Comparison of ENCODE assay signal across 21 cellular contexts in the genomic region with DNA sequence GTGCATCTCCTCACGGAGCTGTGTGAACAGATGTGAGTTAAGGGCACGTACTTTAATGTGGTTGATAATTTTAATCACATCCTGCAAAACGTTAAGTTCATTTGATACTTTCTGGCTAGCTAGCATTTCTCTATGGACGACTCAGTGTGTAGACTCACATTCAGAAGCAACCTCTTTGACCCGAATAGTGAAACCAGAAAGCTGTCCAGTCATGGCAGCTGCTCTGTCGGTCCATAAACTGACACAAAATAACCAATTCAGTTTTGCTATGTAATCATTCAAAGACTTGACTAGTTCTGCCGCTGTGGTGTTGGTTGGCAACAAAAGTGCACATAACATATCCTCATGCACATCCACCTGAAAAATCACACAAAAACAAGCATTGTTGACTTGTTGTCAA. TPM values are rescaled to one million over a fixed set of nuclear protein-coding genes. Genes with fewer than 3 reads are reported as not detected.
A peak's percentile ranks its signal among the peaks of the same experiment; 100 is the strongest.
DNase-seq lines count a peak whose midpoint lies in the region; ATAC-seq and TF ChIP-seq lines count a peak whose summit lies in the region.
"Had no signal": no experiment of that assay in that cellular context is flagged by ENCODE, and none has a peak within 500 bp of the region (broad histone marks: within the 10 kb centered on the region; RNA-seq: fewer than 3 reads in every experiment).

No MANE protein-coding gene starts in this region.

- DNase-seq in activated CD4-positive, alpha-beta memory T cell treated with anti-CD3 and anti-CD28 coated beads for 36 hours: no peak
- no peak for DNase-seq in activated CD4-positive, alpha-beta memory T cell treated with anti-CD3 and anti-CD28 coated beads, Interleukin-2, amount 10 ng/mL, durations not matched to agents 7 days and 5 days
- DNase-seq in MM.1S: peak; percentile 62
- peak; percentile 1 for DNase-seq in myocyte (ENCODE audit: low read depth)
- DNase-seq in foreskin fibroblast: no peak
- DNase-seq: 8988T; ACHN; AML-193; BE2C; CD4-positive, alpha-beta T cell; CD8-positive, alpha-beta memory T cell; DMS 273 treated with DMSO at 0.1 percent for 48 hours; DND-41; GOT3; HFFc6 had no signal

- peak overlapping the region; percentile 31; the same call in 1 of the 2 replicates for H3K4me2 ChIP-seq in MM.1S (ENCODE audit: low read depth, low read length)
- H3K4me2 ChIP-seq: A549; BLaER1 treated with 17β-estradiol and CSF1 and Interleukin-3, amounts not matched to agents 10 nM and 100 nM had no signal

- H3K27me3 Mint-ChIP-seq in activated CD4-positive, alpha-beta memory T cell treated with anti-CD3 and anti-CD28 coated beads for 36 hours: no peaks in the 10 kb centered on the region
- H3K27me3 Mint-ChIP-seq in activated CD4-positive, alpha-beta memory T cell treated with anti-CD3 and anti-CD28 coated beads, Interleukin-2, amount 10 ng/mL, durations not matched to agents 7 days and 5 days: peaks cover 1% of the 10 kb centered on the region
- H3K27me3 Mint-ChIP-seq: CD4-positive, alpha-beta T cell; CD8-positive, alpha-beta memory T cell had no signal

- POLR2A ChIA-PET in activated CD4-positive, alpha-beta memory T cell treated with anti-CD3 and anti-CD28 coated beads for 36 hours (lab: Charles Lee): interaction anchor here (1.1 kb wide), 1 partner anchor 70 kb away, joined by 3 read pairs; a partner anchor contains a TSS
- POLR2A ChIA-PET in activated CD4-positive, alpha-beta memory T cell treated with anti-CD3 and anti-CD28 coated beads, Interleukin-2, amount 10 ng/mL, durations not matched to agents 7 days and 5 days (lab: Charles Lee): interaction anchor here (1.5 kb wide), 1 partner anchor 161 kb away, joined by 3 read pairs; a partner anchor contains a TSS

- H3K9me3 ChIP-seq in MM.1S (replicated peaks; ENCODE audit: insufficient read depth, low read length): no peaks in the 10 kb centered on the region
- H3K9me3 ChIP-seq: A549; BE2C; BLaER1 treated with 17β-estradiol and CSF1 and Interleukin-3, amounts not matched to agents 10 nM and 100 nM; HAP-1 had no signal

- H3K27ac ChIP-seq in MM.1S (ENCODE audit: low read length): no peak overlapping the region
- H3K27ac ChIP-seq: A549; BLaER1 treated with 17β-estradiol and CSF1 and Interleukin-3, amounts not matched to agents 10 nM and 100 nM had no signal

- no peaks in the 10 kb centered on the region for H3K9me3 Mint-ChIP-seq in activated CD4-positive, alpha-beta memory T cell treated with anti-CD3 and anti-CD28 coated beads for 36 hours
- H3K9me3 Mint-ChIP-seq in activated CD4-positive, alpha-beta memory T cell treated with anti-CD3 and anti-CD28 coated beads, Interleukin-2, amount 10 ng/mL, durations not matched to agents 7 days and 5 days: no peaks in the 10 kb centered on the region
- H3K9me3 Mint-ChIP-seq: CD8-positive, alpha-beta memory T cell; HFFc6 had no signal

- no peak overlapping the region for H3K9ac ChIP-seq in MM.1S (ENCODE audit: low read length)
- H3K9ac ChIP-seq: BLaER1 treated with 17β-estradiol and CSF1 and Interleukin-3, amounts not matched to agents 10 nM and 100 nM had no signal

- peaks cover 13% of the 10 kb centered on the region for H3K79me2 ChIP-seq in MM.1S (ENCODE audit: low read length)

- no peaks in the 10 kb centered on the region for H4K20me1 ChIP-seq in MM.1S (ENCODE audit: insufficient read depth, low read length)

- TF ChIP-seq CTCF in MM.1S (IDR thresholded peaks at IDR 0.05; ENCODE audit: low read length): no peak
- no peak for TF ChIP-seq CTCF in foreskin fibroblast (IDR thresholded peaks at IDR 0.05; ENCODE audit: low read depth, low read length)

- H3K27me3 ChIP-seq in MM.1S (replicated peaks; ENCODE audit: insufficient read depth, low read length): no peaks in the 10 kb centered on the region
- H3K27me3 ChIP-seq: BE2C; BLaER1 treated with 17β-estradiol and CSF1 and Interleukin-3, amounts not matched to agents 10 nM and 100 nM had no signal

- H3K27ac Mint-ChIP-seq in activated CD4-positive, alpha-beta memory T cell treated with anti-CD3 and anti-CD28 coated beads for 36 hours: peak overlapping the region; percentile 8
- H3K27ac Mint-ChIP-seq in activated CD4-positive, alpha-beta memory T cell treated with anti-CD3 and anti-CD28 coated beads, Interleukin-2, amount 10 ng/mL, durations not matched to agents 7 days and 5 days: no peak overlapping the region
- H3K27ac Mint-ChIP-seq: CD14-positive monocyte; CD4-positive, alpha-beta T cell; HFFc6 had no signal

- H2AFZ ChIP-seq in MM.1S (ENCODE audit: low read length): peak overlapping the region; percentile 30

- H3K36me3 ChIP-seq in MM.1S (replicated peaks; ENCODE audit: insufficient read depth, low read length): no peaks in the 10 kb centered on the region
- H3K36me3 ChIP-seq: BE2C, HAP-1 had no signal

- ATAC-seq in GM19455 (IDR thresholded peaks at IDR 0.05; ENCODE audit: unreplicated experiment): no peak
- ATAC-seq: A549, GM12878 had no signal

- intact Hi-C loops in activated CD4-positive, alpha-beta memory T cell treated with anti-CD3 and anti-CD28 coated beads for 36 hours (cut with micrococcal nuclease): loop anchor here (5.0 to 10.0 kb wide), 6 partner anchors 82 to 1476 kb away; a partner anchor contains a TSS

- H3K4me1 Mint-ChIP-seq in activated CD4-positive, alpha-beta memory T cell treated with anti-CD3 and anti-CD28 coated beads for 36 hours (ENCODE audit: low read depth): peaks cover 22% of the 10 kb centered on the region
- peaks cover 29% of the 10 kb centered on the region for H3K4me1 Mint-ChIP-seq in activated CD4-positive, alpha-beta memory T cell treated with anti-CD3 and anti-CD28 coated beads, Interleukin-2, amount 10 ng/mL, durations not matched to agents 7 days and 5 days

- H3K9me2 ChIP-seq in MM.1S (replicated peaks; ENCODE audit: insufficient read depth, low read length): no peaks in the 10 kb centered on the region

- H3K4me3 Mint-ChIP-seq in activated CD4-positive, alpha-beta memory T cell treated with anti-CD3 and anti-CD28 coated beads for 36 hours: no peak overlapping the region
- no peak overlapping the region for H3K4me3 Mint-ChIP-seq in activated CD4-positive, alpha-beta memory T cell treated with anti-CD3 and anti-CD28 coated beads, Interleukin-2, amount 10 ng/mL, durations not matched to agents 7 days and 5 days
- H3K4me3 Mint-ChIP-seq: CD14-positive monocyte; CD4-positive, alpha-beta T cell; HFFc6 had no signal

- peak overlapping the region; percentile 20 for H3K4me3 ChIP-seq in MM.1S (ENCODE audit: low read length)
- H3K4me3 ChIP-seq in foreskin fibroblast (ENCODE audit: low read depth in 1 of 2, low read length in 2 of 2): no peak overlapping the region
- H3K4me3 ChIP-seq: A549; BLaER1 treated with 17β-estradiol and CSF1 and Interleukin-3, amounts not matched to agents 10 nM and 100 nM; GM12878; HAP-1 had no signal

- no peaks in the 10 kb centered on the region for H3F3A ChIP-seq in MM.1S (ENCODE audit: insufficient read depth, low read length)

- peaks cover 8% of the 10 kb centered on the region; the same call in 1 of the 2 replicates for H3K4me1 ChIP-seq in MM.1S (ENCODE audit: low read length)
- H3K4me1 ChIP-seq: BE2C, HAP-1 had no signal

- no peaks in the 10 kb centered on the region for H3K36me3 Mint-ChIP-seq in activated CD4-positive, alpha-beta memory T cell treated with anti-CD3 and anti-CD28 coated beads for 36 hours
- no peaks in the 10 kb centered on the region for H3K36me3 Mint-ChIP-seq in activated CD4-positive, alpha-beta memory T cell treated with anti-CD3 and anti-CD28 coated beads, Interleukin-2, amount 10 ng/mL, durations not matched to agents 7 days and 5 days (ENCODE audit: low read depth)
- H3K36me3 Mint-ChIP-seq: CD14-positive monocyte had no signal

- CTCF ChIA-PET in activated CD4-positive, alpha-beta memory T cell treated with anti-CD3 and anti-CD28 coated beads for 36 hours (lab: Charles Lee): interaction anchor here (2.3 kb wide), 1 partner anchor 18 kb away, joined by 5 read pairs; no protein-coding TSS in a partner anchor
- CTCF ChIA-PET in activated CD4-positive, alpha-beta memory T cell treated with anti-CD3 and anti-CD28 coated beads, Interleukin-2, amount 10 ng/mL, durations not matched to agents 7 days and 5 days (lab: Charles Lee): interaction anchor here (1.2 kb wide), 1 partner anchor 20 kb away, joined by 4 read pairs; no protein-coding TSS in a partner anchor

RNA-seq across cellular contexts. Expression of a gene that starts 3.7 kb away (rescaled TPM):
- total RNA-seq in activated CD4-positive, alpha-beta memory T cell treated with anti-CD3 and anti-CD28 coated beads for 36 hours: 10 to 100 TPM; 48.7 to 57.3 TPM
- 10 to 100 TPM; 32.4 TPM for total RNA-seq in activated CD4-positive, alpha-beta memory T cell treated with anti-CD3 and anti-CD28 coated beads, Interleukin-2, amount 10 ng/mL, durations not matched to agents 7 days and 5 days
- 58.1 and 88.1 TPM in 2 replicates for total RNA-seq in myocyte
- polyA plus RNA-seq in myocyte (2012): 16.2 TPM

RNA-seq across cellular contexts. Expression of a gene that starts 31.8 kb away (rescaled TPM):
- 1 to 10 TPM; 8.1 to 8.6 TPM for total RNA-seq in activated CD4-positive, alpha-beta memory T cell treated with anti-CD3 and anti-CD28 coated beads for 36 hours
- total RNA-seq in activated CD4-positive, alpha-beta memory T cell treated with anti-CD3 and anti-CD28 coated beads, Interleukin-2, amount 10 ng/mL, durations not matched to agents 7 days and 5 days: 10 to 100 TPM; 10.3 to 11.9 TPM
- not detected in 2 replicates for total RNA-seq in myocyte
- not detected for polyA plus RNA-seq in myocyte (2012)

Comparison
In these comparisons a context has a peak if more than half of its experiments do, and no peak if none do; other contexts are left out.
1. DNase-seq: peak in MM.1S (single experiment) and myocyte (single experiment); none in activated CD4-positive, alpha-beta memory T cell treated with anti-CD3 and anti-CD28 coated beads for 36 hours (single experiment), activated CD4-positive, alpha-beta memory T cell treated with anti-CD3 and anti-CD28 coated beads, Interleukin-2, amount 10 ng/mL, durations not matched to agents 7 days and 5 days (single experiment) and foreskin fibroblast (0 of 2).